Comparison of ENCODE assay signal across 23 cellular contexts in the genomic region with DNA sequence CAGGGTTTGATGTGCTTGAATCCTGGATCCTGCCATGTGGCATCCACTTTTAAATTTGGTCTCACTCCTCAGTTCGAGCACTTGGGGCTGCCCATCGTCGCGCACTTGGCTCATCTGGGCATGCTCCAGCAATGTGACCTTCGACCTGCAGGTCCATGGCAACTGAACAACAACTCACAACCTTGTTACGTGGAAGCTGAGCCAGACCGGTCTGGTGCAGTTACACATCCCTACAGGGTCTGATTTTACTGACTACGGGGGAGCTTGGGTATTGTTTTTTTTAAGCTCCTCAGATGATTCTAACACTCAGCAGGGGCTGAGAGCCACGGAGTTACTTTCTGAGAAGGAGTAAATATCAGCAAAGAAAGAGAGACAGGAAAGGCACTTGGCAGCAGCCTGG.
"Had no signal": no experiment of that assay in that cellular context is flagged by ENCODE, and none has a peak within 500 bp of the region (broad histone marks: within the 10 kb centered on the region; RNA-seq: fewer than 3 reads in every experiment).

No MANE protein-coding gene starts in this region.

- H3K36me3 ChIP-seq: adrenal gland, thoracic aorta, upper lobe of right lung had no signal

- H3K4me3 ChIP-seq: adrenal gland, thoracic aorta, upper lobe of right lung had no signal

- H3K27ac ChIP-seq: adrenal gland, thoracic aorta, upper lobe of right lung had no signal

- H3K9me3 ChIP-seq: adrenal gland, thoracic aorta, upper lobe of right lung had no signal

- H3K27me3 ChIP-seq: adrenal gland, upper lobe of right lung had no signal

- DNase-seq: activated B cell treated with CpG ODN at 0.5 μM for 24 hours; activated CD4-positive, alpha-beta T cell treated with anti-CD3 and anti-CD28 coated beads for 36 hours; activated CD4-positive, alpha-beta T cell treated with anti-CD3 and anti-CD28 coated beads, Interleukin-2, amount 50 U/mL, for 4 hours; activated CD8-positive, alpha-beta memory T cell treated with anti-CD3 and anti-CD28 coated beads for 24 hours; activated CD8-positive, alpha-beta memory T cell treated with anti-CD3 and anti-CD28 coated beads, Interleukin-2, amount 50 U/mL, for 4 hours; activated naive CD4-positive, alpha-beta T cell; activated T-cell treated with anti-CD3 and anti-CD28 coated beads, Interleukin-2, amount 50 U/mL, for 24 hours; adrenal gland; cerebellar nuclear complex; effector CD8-positive, alpha-beta T cell; foreskin melanocyte; kidney; left ventricle myocardium superior; mammary epithelial cell; occipital lobe; posterior cingulate gyrus; small intestine; stimulated activated CD4-positive, alpha-beta T cell treated with anti-CD3 and anti-CD28 coated beads, Interleukin-15, amount 100 ng/mL, for 24 hours; stimulated activated CD8-positive, alpha-beta memory T cell treated with anti-CD3 and anti-CD28 coated beads, Interleukin-4, amount 100 ng/mL, for 48 hours; stimulated activated naive B cell treated with anti-CD40 and anti-IgM and Interleukin-4, amounts not matched to agents 10 μg/mL and 1 μg/mL and 100 μg/mL, for 72 hours; T1000; upper lobe of right lung had no signal

- H3K4me1 ChIP-seq: adrenal gland, upper lobe of right lung had no signal
